ENCODE assay signal across 8 cellular contexts in the genomic region with DNA sequence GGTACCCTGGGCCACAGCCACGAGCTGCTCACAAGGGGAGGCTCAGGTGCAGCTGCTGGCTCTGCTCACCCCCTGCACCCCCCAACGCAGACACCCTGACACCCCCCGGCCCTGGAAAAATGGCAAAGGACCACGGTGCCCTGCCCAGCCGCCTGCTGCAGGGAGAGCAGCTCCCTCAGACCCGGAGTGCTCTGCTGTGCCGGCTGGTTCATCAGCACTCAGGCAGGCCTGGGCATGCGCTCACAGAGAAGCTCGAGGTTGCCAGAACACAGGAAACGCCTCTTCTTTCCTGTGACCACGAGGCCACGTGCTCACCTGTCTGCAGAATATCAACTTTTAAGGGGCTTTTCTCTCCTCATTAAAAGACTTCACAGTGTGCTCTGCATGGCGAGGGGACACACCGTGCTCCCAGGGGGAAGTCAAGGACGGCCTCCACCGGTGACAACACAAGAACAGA. TPM values are rescaled to one million over a fixed set of nuclear protein-coding genes. Genes with fewer than 3 reads are reported as not detected.
DNase-seq lines count a peak whose midpoint lies in the region; ATAC-seq and TF ChIP-seq lines count a peak whose summit lies in the region.

No MANE protein-coding gene starts in this region.

- TF ChIP-seq CTCF in GM12865 (IDR thresholded peaks at IDR 0.05; ENCODE audit: insufficient read depth, low read depth, low read length, missing control alignments) (no peak), lower leg skin (IDR thresholded peaks at IDR 0.05) (no peak)

- H3K4me1 ChIP-seq in neuronal stem cell (ENCODE audit: control insufficient read depth in 2 of 2, insufficient read depth in 1 of 2, low read depth in 1 of 2, low read length in 2 of 2), result peaks cover 2% of the 10 kb centered on the region in 2 donors

- no peak overlapping the region for H3K9ac ChIP-seq in neuronal stem cell (ENCODE audit: low read depth, low read length, poor library complexity)

- peak overlapping the region; percentile 54 for H2BK120ac ChIP-seq in neuronal stem cell (ENCODE audit: low read depth, low read length)

- H3K14ac ChIP-seq in neuronal stem cell (ENCODE audit: low read length), result no peak overlapping the region

- no peak overlapping the region for H3K23ac ChIP-seq in neuronal stem cell (ENCODE audit: low read depth, low read length, poor library complexity)

- no CpG with 5 or more reads among the region's 16 CpGs for WGBS in neuronal stem cell (ENCODE audit: extremely low coverage in 2 of 2, insufficient read length in 2 of 2, insufficient replicate concordance in 1 of 2), 2 donors
- 66 to 75% methylated on average over 10 to 16 of the region's 16 CpGs for WGBS in lower leg skin, 2 donors

- H2BK15ac ChIP-seq in neuronal stem cell (ENCODE audit: low read length), result no peak overlapping the region

- H3K27ac ChIP-seq in neuronal stem cell (replicated peaks; ENCODE audit: low read length), result no peak overlapping the region

- H3K4me2 ChIP-seq in neuronal stem cell (ENCODE audit: insufficient read depth, low read length, poor library complexity, severe bottlenecking), result no peak overlapping the region

- peaks cover 0 to 19% (median 13%) of the 10 kb centered on the region in 3 experiments for H3K27me3 ChIP-seq in neuronal stem cell (ENCODE audit: control insufficient read depth in 3 of 3, insufficient read depth in 3 of 3, low read depth in 1 of 3, low read length in 3 of 3)

- intact Hi-C loops in lower leg skin (cut with DNase I; ENCODE audit: low total_unique reads), result no loop called here

- peak overlapping the region; percentile 35 for H3K18ac ChIP-seq in neuronal stem cell (ENCODE audit: low read length)

- ATAC-seq in HG02763 (IDR thresholded peaks at IDR 0.05; ENCODE audit: unreplicated experiment), result no peak
- no peak for ATAC-seq in GM21737 (IDR thresholded peaks at IDR 0.05; ENCODE audit: unreplicated experiment)

- TF ChIP-seq POLR2A in lower leg skin (IDR thresholded peaks at IDR 0.05), result no peak

- no peak overlapping the region for H4K8ac ChIP-seq in neuronal stem cell (ENCODE audit: low read depth, low read length)

- H3K4ac ChIP-seq in neuronal stem cell (ENCODE audit: low read length), result no peak overlapping the region

- H3K36me3 ChIP-seq in neuronal stem cell (replicated peaks in 1 of 2; ENCODE audit: control insufficient read depth in 2 of 2, insufficient read depth in 2 of 2, low read length in 2 of 2), result peaks cover 15 to 34% of the 10 kb centered on the region in 2 donors

- peak overlapping the region; percentile 30 for H2BK12ac ChIP-seq in neuronal stem cell (ENCODE audit: low read length)

- H3K79me1 ChIP-seq in neuronal stem cell (ENCODE audit: low read depth, low read length), result peaks cover 4% of the 10 kb centered on the region

- H2AK5ac ChIP-seq in neuronal stem cell (ENCODE audit: low read depth, low read length), result peak overlapping the region; percentile 63

- H4K91ac ChIP-seq in neuronal stem cell (ENCODE audit: low read depth, low read length, poor library complexity), result peak overlapping the region; percentile 2

- H2AFZ ChIP-seq in neuronal stem cell (ENCODE audit: low read length), result no peak overlapping the region

- H3K4me3 ChIP-seq in GM12865 (ENCODE audit: low read depth, low read length), result peak overlapping the region; percentile 26
- H3K4me3 ChIP-seq in neuronal stem cell (ENCODE audit: low read length in 2 of 2), result no peak overlapping the region
- no peak overlapping the region for H3K4me3 ChIP-seq in lower leg skin (ENCODE audit: low read depth, poor library complexity, severe bottlenecking)

- H3K9me3 ChIP-seq in neuronal stem cell (replicated peaks in 1 of 2; ENCODE audit: control insufficient read depth in 2 of 2, insufficient read depth in 1 of 2, low read depth in 1 of 2, low read length in 2 of 2), result no peaks in the 10 kb centered on the region

- DNase-seq in GM12865 (ENCODE audit: low read depth), result peak; percentile 81
- DNase-seq in NCI-H128 (lab: John Stamatoyannopoulos, UW; ENCODE audit: unreplicated experiment), result peak; percentile 40
- peak; percentile 75 for DNase-seq in activated T-cell treated with anti-CD3 and anti-CD28 coated beads, Interleukin-2, amount 50 U/mL, for 1 hour
- no peak for DNase-seq in neuronal stem cell (ENCODE audit: low spot score)
- DNase-seq in NCI-H82 (lab: John Stamatoyannopoulos, UW), result no peak
- DNase-seq in lower leg skin (ENCODE audit: low spot score in 2 of 2), result no peak

- H2BK5ac ChIP-seq in neuronal stem cell (ENCODE audit: low read length), result no peak overlapping the region

RNA-seq across cellular contexts. Expression of a gene that starts 4.3 kb away (rescaled TPM):
- 4.0 TPM for polyA plus RNA-seq in neuronal stem cell (2013, experiment 1 of 2)
- polyA plus RNA-seq in neuronal stem cell (2013, experiment 2 of 2), result 4.6 TPM
- 1 to 10 TPM in 2 of 4 donors, under 1 TPM in 1, not detected in 1; 0.46 to 9.8 (median 5.9) TPM for total RNA-seq in lower leg skin

RNA-seq across cellular contexts. Expression of a gene that starts 18.8 kb away (rescaled TPM):
- polyA plus RNA-seq in neuronal stem cell (2013, experiment 1 of 2), result 24.2 TPM
- 23.9 TPM for polyA plus RNA-seq in neuronal stem cell (2013, experiment 2 of 2)
- 10 to 100 TPM; 12.8 to 26.1 (median 18.9) TPM for total RNA-seq in lower leg skin

RNA-seq across cellular contexts. Expression of a gene that starts 19.1 kb away (rescaled TPM):
- 62.8 TPM for polyA plus RNA-seq in neuronal stem cell (2013, experiment 1 of 2)
- polyA plus RNA-seq in neuronal stem cell (2013, experiment 2 of 2), result 64.4 TPM
- 100 to 1,000 TPM in 2 of 4 donors, 10 to 100 TPM in 2; 81.7 to 121 (median 104) TPM for total RNA-seq in lower leg skin

RNA-seq across cellular contexts. Expression of a gene that starts 22.8 kb away (rescaled TPM):
- polyA plus RNA-seq in neuronal stem cell (2013, experiment 1 of 2), result 43.4 TPM
- polyA plus RNA-seq in neuronal stem cell (2013, experiment 2 of 2), result 42.6 TPM
- total RNA-seq in lower leg skin, result 10 to 100 TPM; 49.0 to 72.8 (median 54.0) TPM

RNA-seq across cellular contexts. Expression of a gene that starts 29.4 kb away (rescaled TPM):
- polyA plus RNA-seq in neuronal stem cell (2013, experiment 1 of 2), result 3.7 TPM
- polyA plus RNA-seq in neuronal stem cell (2013, experiment 2 of 2), result 3.8 TPM
- 1 to 10 TPM in 2 of 4 donors, under 1 TPM in 2; 0.84 to 5.3 (median 1.4) TPM for total RNA-seq in lower leg skin

Comparison
In these comparisons a context has a peak if more than half of its experiments do, and no peak if none do; other contexts are left out.
1. DNase-seq: peak in GM12865 (single experiment), NCI-H128 (single experiment) and activated T-cell treated with anti-CD3 and anti-CD28 coated beads, Interleukin-2, amount 50 U/mL, for 1 hour (single experiment); none in neuronal stem cell (single experiment), NCI-H82 (single experiment) and lower leg skin (0 of 2).